In the genomic region with DNA sequence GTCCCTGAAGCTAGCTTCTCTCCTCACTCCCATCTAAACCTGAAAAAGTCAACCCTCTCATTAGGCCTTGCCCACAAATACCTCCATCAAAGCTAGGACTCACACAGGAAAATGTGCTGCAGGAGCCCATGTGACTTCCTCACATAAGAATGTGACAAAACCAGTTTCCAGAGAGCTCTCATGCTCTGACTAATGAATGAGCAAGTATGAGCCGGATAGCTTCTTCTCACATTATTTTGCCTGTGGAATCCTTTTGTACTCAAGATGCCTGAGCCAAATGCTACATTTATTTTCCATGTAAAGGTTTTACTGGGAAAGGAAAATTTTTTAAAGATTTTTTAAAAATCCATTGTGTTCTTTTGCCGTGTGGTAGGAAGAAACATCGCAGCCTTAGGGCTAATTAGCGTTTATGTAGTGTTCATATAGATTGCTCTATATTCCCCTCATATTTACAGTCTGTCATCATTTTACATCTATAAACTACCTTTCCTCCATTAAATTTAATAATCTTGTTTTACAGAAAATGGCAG, we compare ENCODE assay signal across 8 cellular contexts.
DNase-seq lines count a peak whose midpoint lies in the region; ATAC-seq and TF ChIP-seq lines count a peak whose summit lies in the region.

No MANE protein-coding gene starts in this region.

- no peaks in the 10 kb centered on the region for H3K27me3 Mint-ChIP-seq in activated T-helper 1 cell treated with anti-CD3 and anti-CD28 coated beads, Interleukin-12 subunit alpha, Interleukin-12 subunit beta, Interleukin-2, Interleukin-4 antibody, amounts not matched to agents 30 ng/mL and 10 ng/mL and 1 ng/mL, durations not matched to agents 14 hours and 24 hours and 36 hours (ENCODE audit: insufficient read depth)
- no peaks in the 10 kb centered on the region for H3K27me3 Mint-ChIP-seq in immature natural killer cell (ENCODE audit: low read depth in 3 of 3)

- TF ChIP-seq CTCF in AG09309 (IDR thresholded peaks at IDR 0.05; ENCODE audit: control insufficient read depth, insufficient read depth, low read depth, low read length, missing control alignments), result no peak

- H3K4me1 Mint-ChIP-seq in activated T-helper 1 cell treated with anti-CD3 and anti-CD28 coated beads, Interleukin-12 subunit alpha, Interleukin-12 subunit beta, Interleukin-2, Interleukin-4 antibody, amounts not matched to agents 30 ng/mL and 10 ng/mL and 1 ng/mL, durations not matched to agents 14 hours and 24 hours and 36 hours (ENCODE audit: low read depth), result peaks cover 71% of the 10 kb centered on the region
- peaks cover 58 to 72% of the 10 kb centered on the region in 2 donors for H3K4me1 Mint-ChIP-seq in immature natural killer cell

- H3K27ac Mint-ChIP-seq in activated T-helper 1 cell treated with anti-CD3 and anti-CD28 coated beads, Interleukin-12 subunit alpha, Interleukin-12 subunit beta, Interleukin-2, Interleukin-4 antibody, amounts not matched to agents 30 ng/mL and 10 ng/mL and 1 ng/mL, durations not matched to agents 14 hours and 24 hours and 36 hours, result peak overlapping the region; percentile 78
- peak overlapping the region; percentile 30 to 76 (median 56) for H3K27ac Mint-ChIP-seq in immature natural killer cell

- peak overlapping the region; percentile 5 for H3K4me3 Mint-ChIP-seq in activated T-helper 1 cell treated with anti-CD3 and anti-CD28 coated beads, Interleukin-12 subunit alpha, Interleukin-12 subunit beta, Interleukin-2, Interleukin-4 antibody, amounts not matched to agents 30 ng/mL and 10 ng/mL and 1 ng/mL, durations not matched to agents 14 hours and 24 hours and 36 hours
- peak overlapping the region in 4 of 5 donors; percentile 3 to 64 (median 26) for H3K4me3 Mint-ChIP-seq in immature natural killer cell

- DNase-seq in AG09309 (ENCODE audit: low read depth) (peak; percentile 79), LHCN-M2 (ENCODE audit: low read depth) (peak; percentile 96), immature natural killer cell (peak; percentile 32 to 52 (median 51)), MV-4-11 (lab: John Stamatoyannopoulos, UW) (no peak), NCI-H2081 (lab: John Stamatoyannopoulos, UW) (no peak), DMS114 treated with DMSO at 0.1 percent for 48 hours (lab: John Stamatoyannopoulos, UW; ENCODE audit: unreplicated experiment) (no peak)
- no peak for DNase-seq in activated T-helper 1 cell treated with anti-CD3 and anti-CD28 coated beads, Interleukin-12 subunit alpha, Interleukin-12 subunit beta, Interleukin-2, Interleukin-4 antibody, amounts not matched to agents 30 ng/mL and 10 ng/mL and 1 ng/mL, durations not matched to agents 14 hours and 24 hours and 36 hours (ENCODE audit: low spot score)

- intact Hi-C loops in activated T-helper 1 cell treated with anti-CD3 and anti-CD28 coated beads, Interleukin-12 subunit alpha, Interleukin-12 subunit beta, Interleukin-2, Interleukin-4 antibody, amounts not matched to agents 30 ng/mL and 10 ng/mL and 1 ng/mL, durations not matched to agents 14 hours and 24 hours and 36 hours (cut with micrococcal nuclease), result loop anchor here (1.0 kb wide), 2 partner anchors 12 to 112 kb away; partner anchors contain the start of gene FYN

- no peak for ATAC-seq in GM21360 (IDR thresholded peaks at IDR 0.05; ENCODE audit: unreplicated experiment)

- H3K4me3 ChIP-seq in AG09309 (ENCODE audit: control insufficient read depth, low read depth, low read length), result no peak overlapping the region

- peaks cover 2% of the 10 kb centered on the region for H3K9me3 Mint-ChIP-seq in activated T-helper 1 cell treated with anti-CD3 and anti-CD28 coated beads, Interleukin-12 subunit alpha, Interleukin-12 subunit beta, Interleukin-2, Interleukin-4 antibody, amounts not matched to agents 30 ng/mL and 10 ng/mL and 1 ng/mL, durations not matched to agents 14 hours and 24 hours and 36 hours
- H3K9me3 Mint-ChIP-seq in immature natural killer cell, result peaks cover 0 to 2% (median 0%) of the 10 kb centered on the region in 6 donors

- peaks cover 9% of the 10 kb centered on the region for H3K36me3 Mint-ChIP-seq in activated T-helper 1 cell treated with anti-CD3 and anti-CD28 coated beads, Interleukin-12 subunit alpha, Interleukin-12 subunit beta, Interleukin-2, Interleukin-4 antibody, amounts not matched to agents 30 ng/mL and 10 ng/mL and 1 ng/mL, durations not matched to agents 14 hours and 24 hours and 36 hours (ENCODE audit: low read depth)
- H3K36me3 Mint-ChIP-seq in immature natural killer cell, result no peaks in the 10 kb centered on the region

Comparison
In these comparisons a context has a peak if more than half of its experiments do, and no peak if none do; other contexts are left out.
1. DNase-seq: peak in AG09309 (single experiment), LHCN-M2 (single experiment) and immature natural killer cell (3 of 3); none in activated T-helper 1 cell treated with anti-CD3 and anti-CD28 coated beads, Interleukin-12 subunit alpha, Interleukin-12 subunit beta, Interleukin-2, Interleukin-4 antibody, amounts not matched to agents 30 ng/mL and 10 ng/mL and 1 ng/mL, durations not matched to agents 14 hours and 24 hours and 36 hours (single experiment), MV-4-11 (single experiment), NCI-H2081 (0 of 2) and DMS114 treated with DMSO at 0.1 percent for 48 hours (single experiment).